1 cellular context compared by ENCODE assay signal in genomic region chr2:24333019-24333540, GRCh38.
TF ChIP-seq lines count a peak whose summit lies in the region.

No MANE protein-coding gene starts in this region.

TF ChIP-seq in K562, 482 proteins besides CTCF, POLR2A, EP300 and RAD21:
- TF ChIP-seq POLR2AphosphoS5 (IDR thresholded peaks at IDR 0.05; ENCODE audit: control insufficient read depth, insufficient read depth, low read depth, low read length): no peak
- no peak for TF ChIP-seq E4F1 (CRISPR knock-in tag; IDR thresholded peaks at IDR 0.05; ENCODE audit: borderline replicate concordance)
- TF ChIP-seq L3MBTL2 (IDR thresholded peaks at IDR 0.05): no peak
- TF ChIP-seq TBL1XR1 (IDR thresholded peaks at IDR 0.05; ENCODE audit: low read length in 2 of 2): no peak
- TF ChIP-seq ZZZ3 (IDR thresholded peaks at IDR 0.05): no peak
- TF ChIP-seq ZNF316 (IDR thresholded peaks at IDR 0.05): no peak
